In the genomic region with DNA sequence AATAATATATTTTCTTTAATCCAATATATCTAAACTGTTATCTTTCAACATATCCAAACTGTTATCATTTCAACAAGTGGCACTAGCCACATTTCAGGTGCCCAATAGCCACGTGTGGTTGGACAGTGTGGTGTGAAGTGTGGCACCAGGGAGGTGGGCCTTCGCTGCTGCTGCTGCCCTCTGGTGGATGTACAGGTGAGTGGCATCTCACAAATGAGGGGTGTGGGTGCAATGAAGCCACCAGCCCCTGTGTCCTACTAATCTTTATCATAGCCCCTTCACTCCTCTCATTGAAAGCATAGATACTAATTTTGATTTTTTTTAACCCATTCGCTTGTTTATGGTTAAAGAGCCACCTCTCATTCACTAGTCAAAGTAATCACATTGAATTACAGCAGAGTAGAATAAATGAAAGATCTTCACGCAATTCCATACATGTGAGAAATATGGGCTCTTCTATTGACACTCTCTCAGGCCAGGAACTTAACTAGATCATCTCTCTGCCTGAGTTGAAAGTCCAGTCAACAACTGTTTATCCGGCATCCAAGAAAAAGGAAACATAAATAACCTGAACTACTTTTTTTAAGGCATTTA, we compare ENCODE assay signal across 9 cellular contexts.
DNase-seq lines count a peak whose midpoint lies in the region; ATAC-seq and TF ChIP-seq lines count a peak whose summit lies in the region.
"Had no signal": no experiment of that assay in that cellular context is flagged by ENCODE, and none has a peak within 500 bp of the region (broad histone marks: within the 10 kb centered on the region; RNA-seq: fewer than 3 reads in every experiment).

No MANE protein-coding gene starts in this region.

- H3K27me3 ChIP-seq in DND-41 (ENCODE audit: insufficient read depth, low read length, poor library complexity): no peaks in the 10 kb centered on the region
- no peaks in the 10 kb centered on the region for H3K27me3 ChIP-seq in brain microvascular endothelial cell (replicated peaks)
- H3K27me3 ChIP-seq in mesenchymal stem cell (ENCODE audit: control insufficient read depth in 1 of 2, insufficient read depth in 1 of 2, low read length in 2 of 2): peaks cover 0 to 4% of the 10 kb centered on the region in 2 experiments

- no peak overlapping the region for H2BK15ac ChIP-seq in mesenchymal stem cell (ENCODE audit: low read depth, poor library complexity, severe bottlenecking)

- H2AFZ ChIP-seq in DND-41 (ENCODE audit: low read depth, low read length): no peak overlapping the region
- no peak overlapping the region for H2AFZ ChIP-seq in mesenchymal stem cell (ENCODE audit: low read depth, low read length)

- no peak overlapping the region for H3K4ac ChIP-seq in mesenchymal stem cell (ENCODE audit: low read depth in 1 of 2, low read length in 2 of 2)

- no peak overlapping the region for H2BK120ac ChIP-seq in mesenchymal stem cell (ENCODE audit: low read depth, low read length)

- H3K18ac ChIP-seq in mesenchymal stem cell (ENCODE audit: low read depth in 1 of 2, low read length in 2 of 2): no peak overlapping the region

- no peak overlapping the region for H3K9ac ChIP-seq in DND-41 (ENCODE audit: low read depth, low read length)
- H3K9ac ChIP-seq in mesenchymal stem cell (ENCODE audit: low read length): no peak overlapping the region

- H4K8ac ChIP-seq in mesenchymal stem cell (ENCODE audit: low read length): no peak overlapping the region

- H2BK5ac ChIP-seq in mesenchymal stem cell (ENCODE audit: low read depth, low read length, poor library complexity, severe bottlenecking): no peak overlapping the region

- H4K20me1 ChIP-seq in DND-41 (ENCODE audit: insufficient read depth, low read length): no peaks in the 10 kb centered on the region

- H3K79me1 ChIP-seq in mesenchymal stem cell (replicated peaks; ENCODE audit: low read length, poor library complexity, severe bottlenecking): no peaks in the 10 kb centered on the region

- no peak overlapping the region for H3K14ac ChIP-seq in mesenchymal stem cell (ENCODE audit: low read length in 2 of 2)

- peak; percentile 45 for DNase-seq in DND-41
- DNase-seq in NCI-H2171 (lab: John Stamatoyannopoulos, UW): peak; percentile 23
- no peak for DNase-seq in brain microvascular endothelial cell
- DNase-seq in mesenchymal stem cell: peak; percentile 9
- no peak for DNase-seq in NCI-H187 treated with DMSO at 0.1 percent for 48 hours (lab: John Stamatoyannopoulos, UW)
- no peak for DNase-seq in midbrain (lab: John Stamatoyannopoulos, UW)
- DNase-seq: naive B cell had no signal

- H3K36me3 ChIP-seq in DND-41 (ENCODE audit: insufficient read depth, low read length) (no peaks in the 10 kb centered on the region), brain microvascular endothelial cell (replicated peaks) (no peaks in the 10 kb centered on the region), mesenchymal stem cell (ENCODE audit: control insufficient read depth in 1 of 2, insufficient read depth in 2 of 2, low read depth in 1 of 2, low read length in 2 of 2) (no peaks in the 10 kb centered on the region)

- H3K9me3 ChIP-seq in DND-41 (ENCODE audit: insufficient read depth, low read length, severe bottlenecking) (no peaks in the 10 kb centered on the region), mesenchymal stem cell (ENCODE audit: control insufficient read depth, low read length) (no peaks in the 10 kb centered on the region)

- H4K91ac ChIP-seq in mesenchymal stem cell (ENCODE audit: low read length): peak overlapping the region; percentile 18

- 64% methylated on average over 4 of the region's 5 CpGs for WGBS in mesenchymal stem cell

- H3K27ac ChIP-seq in DND-41 (ENCODE audit: low read length) (no peak overlapping the region), brain microvascular endothelial cell (no peak overlapping the region), mesenchymal stem cell (ENCODE audit: low read length, poor library complexity, severe bottlenecking) (no peak overlapping the region)

- H3K4me3 ChIP-seq in DND-41 (ENCODE audit: low read depth in 1 of 2, low read length in 2 of 2) (no peak overlapping the region), brain microvascular endothelial cell (ENCODE audit: low read depth, low read length) (no peak overlapping the region), mesenchymal stem cell (ENCODE audit: insufficient read depth in 1 of 2, low read depth in 1 of 2, low read length in 2 of 2) (no peak overlapping the region)

- no peak overlapping the region for H2BK12ac ChIP-seq in mesenchymal stem cell (ENCODE audit: low read length in 2 of 2)

- no peak overlapping the region for H3K23ac ChIP-seq in mesenchymal stem cell (ENCODE audit: low read length in 2 of 2)

- in situ Hi-C loops in brain microvascular endothelial cell (cut with HindIII; ENCODE audit: low pct_ligation_motif_present, low sequenced_read_pairs): no loop called here

- H3K4me2 ChIP-seq in DND-41 (ENCODE audit: insufficient read depth, low read length) (no peak overlapping the region), mesenchymal stem cell (ENCODE audit: low read length, poor library complexity, severe bottlenecking) (no peak overlapping the region)

- H2AK5ac ChIP-seq in mesenchymal stem cell (ENCODE audit: low read length, severe bottlenecking): no peak overlapping the region

- no peaks in the 10 kb centered on the region for H3K79me2 ChIP-seq in DND-41 (ENCODE audit: insufficient read depth, low read length)

- ATAC-seq in DND-41 (ENCODE audit: insufficient read depth, low read depth) (peak; percentile 69; the same call in 2 of the 3 replicates), GM21390 (IDR thresholded peaks at IDR 0.05; ENCODE audit: unreplicated experiment) (peak; percentile 57), HG02852 (IDR thresholded peaks at IDR 0.05; ENCODE audit: unreplicated experiment) (no peak)

- peak; percentile 81 for TF ChIP-seq CTCF in DND-41 (IDR thresholded peaks at IDR 0.05; ENCODE audit: borderline replicate concordance, extremely low read depth, low read length, poor library complexity, severe bottlenecking)
- TF ChIP-seq CTCF in brain microvascular endothelial cell (IDR thresholded peaks at IDR 0.05; ENCODE audit: low read depth, low read length, missing control alignments): peak; percentile 84

- H3K4me1 ChIP-seq in DND-41 (ENCODE audit: insufficient read depth, low read length) (no peaks in the 10 kb centered on the region), mesenchymal stem cell (ENCODE audit: control insufficient read depth, insufficient read depth, low read depth, low read length) (no peaks in the 10 kb centered on the region)

Comparison
In these comparisons a context has a peak if more than half of its experiments do, and no peak if none do; other contexts are left out.
1. DNase-seq: peak in DND-41 (single experiment), NCI-H2171 (single experiment) and mesenchymal stem cell (single experiment); none in brain microvascular endothelial cell (single experiment), NCI-H187 treated with DMSO at 0.1 percent for 48 hours (single experiment) and midbrain (single experiment).